ENCODE assay signal across 10 cellular contexts in the genomic region with DNA sequence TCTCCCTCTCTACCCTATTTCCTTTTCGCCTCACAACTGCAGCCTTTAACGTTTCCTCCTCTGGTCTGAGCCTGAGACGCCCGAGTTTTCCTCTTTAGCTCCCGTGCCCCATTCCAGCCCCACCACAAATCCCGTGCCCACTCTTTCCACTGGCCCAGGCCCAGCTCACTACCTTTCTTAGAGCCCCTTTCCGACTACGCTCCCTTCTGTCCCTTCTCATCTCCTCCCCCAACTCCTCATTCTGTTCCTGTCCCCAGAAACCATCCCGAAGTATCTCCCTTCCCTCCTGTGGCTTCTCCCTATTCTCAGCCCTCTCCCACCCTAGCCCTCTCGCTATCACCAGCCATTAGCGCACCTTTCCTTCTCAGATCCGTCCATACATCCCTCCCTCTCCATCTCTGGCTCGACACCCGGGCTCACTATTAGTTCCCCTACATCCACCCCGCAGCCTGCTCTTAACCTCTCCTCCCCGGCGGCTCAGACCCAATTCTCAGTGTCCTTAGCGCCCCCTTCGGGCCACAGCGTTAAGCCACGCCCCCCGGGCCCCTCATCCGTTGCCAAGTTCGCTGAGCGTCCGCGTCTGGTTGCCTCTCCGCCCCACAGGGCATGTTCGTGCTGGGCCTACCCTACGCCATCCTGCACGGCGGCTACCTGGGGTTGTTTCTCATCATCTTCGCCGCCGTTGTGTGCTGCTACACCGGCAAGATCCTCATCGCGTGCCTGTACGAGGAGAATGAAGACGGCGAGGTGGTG. TPM values are rescaled to one million over a fixed set of nuclear protein-coding genes. Genes with fewer than 3 reads are reported as not detected.
DNase-seq lines count a peak whose midpoint lies in the region; ATAC-seq and TF ChIP-seq lines count a peak whose summit lies in the region.
"Had no signal": no experiment of that assay in that cellular context is flagged by ENCODE, and none has a peak within 500 bp of the region (broad histone marks: within the 10 kb centered on the region; RNA-seq: fewer than 3 reads in every experiment).

No MANE protein-coding gene starts in this region.

- peaks cover 3% of the 10 kb centered on the region; the same call in 1 of the 2 replicates for H3K4me1 ChIP-seq in ES-I3 (ENCODE audit: insufficient read depth, low read length)
- H3K4me1 ChIP-seq in OCI-LY3 (ENCODE audit: low read length), result peaks cover 3% of the 10 kb centered on the region; the same call in 1 of the 2 replicates
- H3K4me1 ChIP-seq in esophagus muscularis mucosa, result peaks cover 27 to 86% (median 72%) of the 10 kb centered on the region in 4 donors

- H3K27ac ChIP-seq in OCI-LY3 (ENCODE audit: low read length) (no peak overlapping the region), esophagus muscularis mucosa (replicated peaks in 1 of 4) (no peak overlapping the region)

- no peaks in the 10 kb centered on the region for H3K79me2 ChIP-seq in OCI-LY3 (ENCODE audit: low read length)

- H3K4me3 Mint-ChIP-seq in activated naive CD8-positive, alpha-beta T cell treated with anti-CD3 and anti-CD28 coated beads, Interleukin-2, amount 50 U/mL, for 24 hours, result peak overlapping the region; percentile 36
- H3K4me3 Mint-ChIP-seq in nephron, result peak overlapping the region; percentile 6 to 64 (median 40)

- peaks cover 3% of the 10 kb centered on the region for H3K36me3 Mint-ChIP-seq in activated naive CD8-positive, alpha-beta T cell treated with anti-CD3 and anti-CD28 coated beads, Interleukin-2, amount 50 U/mL, for 24 hours (ENCODE audit: low read depth)
- H3K36me3 Mint-ChIP-seq in nephron (ENCODE audit: low read depth), result no peaks in the 10 kb centered on the region

- H3K4me3 ChIP-seq in OCI-LY3 (ENCODE audit: low read length), result no peak overlapping the region
- no peak overlapping the region for H3K4me3 ChIP-seq in esophagus muscularis mucosa
- H3K4me3 ChIP-seq: mucosa of descending colon had no signal

- H3K9me3 ChIP-seq in ES-I3 (ENCODE audit: control insufficient read depth, insufficient read depth, low read length), result no peaks in the 10 kb centered on the region
- H3K9me3 ChIP-seq in OCI-LY3 (ENCODE audit: insufficient read depth, low read length), result no peaks in the 10 kb centered on the region
- H3K9me3 ChIP-seq in esophagus muscularis mucosa, result no peaks in the 10 kb centered on the region
- H3K9me3 ChIP-seq: mucosa of descending colon had no signal

- intact Hi-C loops in esophagus muscularis mucosa (cut with DNase I), result no loop called here

- DNase-seq in activated naive CD8-positive, alpha-beta T cell treated with anti-CD3 and anti-CD28 coated beads, Interleukin-2, amount 50 U/mL, for 24 hours, result peak; percentile 83
- DNase-seq in esophagus muscularis mucosa (ENCODE audit: extremely low spot score) (no peak), NCI-H128 (lab: John Stamatoyannopoulos, UW; ENCODE audit: unreplicated experiment) (no peak), DMS79 treated with DMSO at 0.1 percent for 48 hours (lab: John Stamatoyannopoulos, UW) (no peak)

- H2AFZ ChIP-seq in OCI-LY3 (ENCODE audit: low read depth, low read length), result no peak overlapping the region

- WGBS in esophagus muscularis mucosa, result 3% methylated on average over 29 of the region's 41 CpGs

- ATAC-seq in activated naive CD8-positive, alpha-beta T cell treated with anti-CD3 and anti-CD28 coated beads, Interleukin-2, amount 50 U/mL, for 24 hours, result peak; percentile 18
- ATAC-seq in HG03432 (IDR thresholded peaks at IDR 0.05; ENCODE audit: unreplicated experiment), result no peak
- ATAC-seq: mucosa of descending colon had no signal

- H3K36me3 ChIP-seq in ES-I3 (ENCODE audit: insufficient read depth, low read length) (no peaks in the 10 kb centered on the region), OCI-LY3 (replicated peaks; ENCODE audit: low read depth, low read length) (no peaks in the 10 kb centered on the region), esophagus muscularis mucosa (no peaks in the 10 kb centered on the region)

- H3K27ac Mint-ChIP-seq in activated naive CD8-positive, alpha-beta T cell treated with anti-CD3 and anti-CD28 coated beads, Interleukin-2, amount 50 U/mL, for 24 hours, result peak overlapping the region; percentile 35
- no peak overlapping the region for H3K27ac Mint-ChIP-seq in nephron

- no peaks in the 10 kb centered on the region for H4K20me1 ChIP-seq in OCI-LY3 (ENCODE audit: insufficient read depth, low read length)

- H3K9ac ChIP-seq in ES-I3 (ENCODE audit: low read depth, low read length) (peak overlapping the region; percentile 33; the same call in 1 of the 2 replicates), OCI-LY3 (ENCODE audit: low read length) (no peak overlapping the region)

- no peak for TF ChIP-seq EP300 in esophagus muscularis mucosa (IDR thresholded peaks at IDR 0.05)

- H3K4me2 ChIP-seq in OCI-LY3 (ENCODE audit: low read length), result no peak overlapping the region

- H3K27me3 ChIP-seq in OCI-LY3 (ENCODE audit: low read depth, low read length), result peaks cover 28% of the 10 kb centered on the region
- peaks cover 6 to 100% (median 86%) of the 10 kb centered on the region in 4 donors for H3K27me3 ChIP-seq in esophagus muscularis mucosa

- no peaks in the 10 kb centered on the region for H3K9me3 Mint-ChIP-seq in activated naive CD8-positive, alpha-beta T cell treated with anti-CD3 and anti-CD28 coated beads, Interleukin-2, amount 50 U/mL, for 24 hours
- peaks cover 5% of the 10 kb centered on the region for H3K9me3 Mint-ChIP-seq in nephron

- peaks cover 86% of the 10 kb centered on the region for H3K27me3 Mint-ChIP-seq in activated naive CD8-positive, alpha-beta T cell treated with anti-CD3 and anti-CD28 coated beads, Interleukin-2, amount 50 U/mL, for 24 hours
- H3K27me3 Mint-ChIP-seq in nephron (ENCODE audit: low read depth), result peaks cover 100% of the 10 kb centered on the region

- TF ChIP-seq CTCF in OCI-LY3 (IDR thresholded peaks at IDR 0.05; ENCODE audit: low read depth, low read length) (peak; percentile 32), nephron (IDR thresholded peaks at IDR 0.05; ENCODE audit: unreplicated experiment in 3 of 3) (peak; percentile 28 to 53 (median 33)), esophagus muscularis mucosa (IDR thresholded peaks at IDR 0.05) (no peak)

- H3K4me1 Mint-ChIP-seq in activated naive CD8-positive, alpha-beta T cell treated with anti-CD3 and anti-CD28 coated beads, Interleukin-2, amount 50 U/mL, for 24 hours, result peaks cover 70% of the 10 kb centered on the region
- peaks cover 33% of the 10 kb centered on the region for H3K4me1 Mint-ChIP-seq in nephron

- no peak for TF ChIP-seq POLR2A in esophagus muscularis mucosa (IDR thresholded peaks at IDR 0.05; ENCODE audit: low read depth)

RNA-seq across cellular contexts. Expression of gene SLC32A1, which starts 2.7 kb away (rescaled TPM):
- not detected for total RNA-seq in esophagus muscularis mucosa
- total RNA-seq: M059J had no signal

RNA-seq across cellular contexts. Expression of gene ACTR5, which starts 21.2 kb away (rescaled TPM):
- 1 to 10 TPM; 5.8 to 9.8 (median 8.6) TPM for total RNA-seq in esophagus muscularis mucosa

Comparison
In these comparisons a context has a peak if more than half of its experiments do, and no peak if none do; other contexts are left out.
1. CTCF ChIP-seq: peak in OCI-LY3 (single experiment) and nephron (3 of 3); none in esophagus muscularis mucosa (0 of 3).